In genomic region chr2:61620244-61621159, GRCh38 we compare ENCODE assay signal across 9 cellular contexts.
DNase-seq lines count a peak whose midpoint lies in the region; TF ChIP-seq lines count a peak whose summit lies in the region.
"Had no signal": no experiment of that assay in that cellular context is flagged by ENCODE, and none has a peak within 500 bp of the region (broad histone marks: within the 10 kb centered on the region; RNA-seq: fewer than 3 reads in every experiment).

No MANE protein-coding gene starts in this region.

- H3K9me3 ChIP-seq in GM23248 (ENCODE audit: low read depth) (no peaks in the 10 kb centered on the region), suprapubic skin (no peaks in the 10 kb centered on the region), MM.1S (replicated peaks; ENCODE audit: insufficient read depth, low read length) (no peaks in the 10 kb centered on the region)
- H3K9me3 ChIP-seq: Peyer's patch had no signal

- H3F3A ChIP-seq in GM23248 (ENCODE audit: insufficient read depth) (peaks cover 21% of the 10 kb centered on the region), MM.1S (ENCODE audit: insufficient read depth, low read length) (no peaks in the 10 kb centered on the region)

- no peak for TF ChIP-seq CTCF in AG09309 (IDR thresholded peaks at IDR 0.05; ENCODE audit: control insufficient read depth, insufficient read depth, low read depth, low read length, missing control alignments)
- no peak for TF ChIP-seq CTCF in RWPE1 (conservative IDR thresholded peaks at IDR 0.05; ENCODE audit: low read depth)
- no peak for TF ChIP-seq CTCF in suprapubic skin (IDR thresholded peaks at IDR 0.05)
- TF ChIP-seq CTCF in MM.1S (IDR thresholded peaks at IDR 0.05; ENCODE audit: low read length) = no peak

- no peak for TF ChIP-seq POLR2A in suprapubic skin (IDR thresholded peaks at IDR 0.05)

- H3K27me3 ChIP-seq in GM23248 (replicated peaks; ENCODE audit: insufficient read depth) (no peaks in the 10 kb centered on the region), suprapubic skin (no peaks in the 10 kb centered on the region), MM.1S (replicated peaks; ENCODE audit: insufficient read depth, low read length) (no peaks in the 10 kb centered on the region)
- H3K27me3 ChIP-seq: Peyer's patch had no signal

- H4K20me1 ChIP-seq in GM23248 (ENCODE audit: insufficient read depth) = no peaks in the 10 kb centered on the region
- no peaks in the 10 kb centered on the region for H4K20me1 ChIP-seq in MM.1S (ENCODE audit: insufficient read depth, low read length)

- in situ Hi-C loops in GM23248 (cut with MboI) = no loop called here

- H3K4me3 ChIP-seq in AG09309 (ENCODE audit: control insufficient read depth, low read depth, low read length) = no peak overlapping the region
- H3K4me3 ChIP-seq in GM23248 = no peak overlapping the region
- H3K4me3 ChIP-seq in suprapubic skin = no peak overlapping the region
- no peak overlapping the region for H3K4me3 ChIP-seq in MM.1S (ENCODE audit: low read length)
- H3K4me3 ChIP-seq: Peyer's patch had no signal

- H3K9ac ChIP-seq in GM23248 = no peak overlapping the region
- H3K9ac ChIP-seq in MM.1S (ENCODE audit: low read length) = no peak overlapping the region

- H2AFZ ChIP-seq in GM23248 = no peak overlapping the region
- H2AFZ ChIP-seq in MM.1S (ENCODE audit: low read length) = no peak overlapping the region

- POLR2A ChIA-PET in RWPE1 (lab: Yijun Ruan, JAX; ENCODE audit: low non-redundant PET) = no interaction called here

- H3K4me2 ChIP-seq in GM23248 (ENCODE audit: unreplicated experiment) = peak overlapping the region; percentile 10
- H3K4me2 ChIP-seq in MM.1S (ENCODE audit: low read depth, low read length) = no peak overlapping the region

- peak overlapping the region; percentile 59 for H3K27ac ChIP-seq in GM23248
- no peak overlapping the region for H3K27ac ChIP-seq in RWPE1
- no peak overlapping the region for H3K27ac ChIP-seq in suprapubic skin
- H3K27ac ChIP-seq in MM.1S (ENCODE audit: low read length) = no peak overlapping the region
- H3K27ac ChIP-seq: Peyer's patch had no signal

- 54 to 56% methylated on average over 6 of the region's 6 CpGs for WGBS in GM23248 (ENCODE audit: low coverage in 1 of 2, low lambda C conversion rate in 2 of 2, missing lambda C conversion rate in 2 of 2), 2 experiments
- 56% methylated on average over 6 of the region's 6 CpGs for WGBS in suprapubic skin

- CTCF ChIA-PET in RWPE1 (lab: Yijun Ruan, JAX) = interaction anchor here (0.5 kb wide), 1 partner anchor 90 kb away, joined by 3 read pairs; no protein-coding TSS in a partner anchor

- H3K79me2 ChIP-seq in GM23248 (ENCODE audit: insufficient read depth) (no peaks in the 10 kb centered on the region), MM.1S (ENCODE audit: low read length) (no peaks in the 10 kb centered on the region)

- H3K4me1 ChIP-seq in GM23248 (ENCODE audit: insufficient read depth) (peaks cover 7% of the 10 kb centered on the region), suprapubic skin (peaks cover 5% of the 10 kb centered on the region), MM.1S (ENCODE audit: low read length) (no peaks in the 10 kb centered on the region)
- H3K4me1 ChIP-seq: Peyer's patch had no signal

- no peaks in the 10 kb centered on the region for H3K9me2 ChIP-seq in GM23248 (ENCODE audit: insufficient read depth)
- H3K9me2 ChIP-seq in MM.1S (replicated peaks; ENCODE audit: insufficient read depth, low read length) = no peaks in the 10 kb centered on the region

- no peak for TF ChIP-seq EP300 in suprapubic skin (IDR thresholded peaks at IDR 0.05)

- DNase-seq in AG09309 (ENCODE audit: low read depth) (peak; percentile 54), GM23248 (peak; percentile 91), RWPE1 (ENCODE audit: low spot score) (peak; percentile 42), fibroblast of the conjunctiva (ENCODE audit: low read depth) (peak; percentile 24), suprapubic skin (ENCODE audit: low spot score in 2 of 2) (no peak), MM.1S (no peak), HuH-7 (ENCODE audit: low spot score) (no peak), CD1c-positive myeloid dendritic cell (ENCODE audit: extremely low spot score) (no peak)

- no peaks in the 10 kb centered on the region for H3K36me3 ChIP-seq in GM23248 (ENCODE audit: low read depth)
- no peaks in the 10 kb centered on the region for H3K36me3 ChIP-seq in suprapubic skin
- no peaks in the 10 kb centered on the region for H3K36me3 ChIP-seq in MM.1S (replicated peaks; ENCODE audit: insufficient read depth, low read length)
- H3K36me3 ChIP-seq: Peyer's patch had no signal

Comparison
In these comparisons a context has a peak if more than half of its experiments do, and no peak if none do; other contexts are left out.
1. DNase-seq: peak in AG09309 (single experiment), GM23248 (single experiment), RWPE1 (single experiment) and fibroblast of the conjunctiva (single experiment); none in suprapubic skin (0 of 2), MM.1S (single experiment), HuH-7 (single experiment) and CD1c-positive myeloid dendritic cell (single experiment).